Comparison of ENCODE assay signal across 8 cellular contexts in the genomic region with DNA sequence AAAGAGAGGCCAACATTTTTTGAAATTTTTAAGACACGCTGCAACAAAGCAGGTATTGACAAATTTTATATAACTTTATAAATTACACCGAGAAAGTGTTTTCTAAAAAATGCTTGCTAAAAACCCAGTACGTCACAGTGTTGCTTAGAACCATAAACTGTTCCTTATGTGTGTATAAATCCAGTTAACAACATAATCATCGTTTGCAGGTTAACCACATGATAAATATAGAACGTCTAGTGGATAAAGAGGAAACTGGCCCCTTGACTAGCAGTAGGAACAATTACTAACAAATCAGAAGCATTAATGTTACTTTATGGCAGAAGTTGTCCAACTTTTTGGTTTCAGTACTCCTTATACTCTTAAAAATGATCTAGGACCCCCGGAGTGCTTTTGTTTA. TPM values are rescaled to one million over a fixed set of nuclear protein-coding genes. Genes with fewer than 3 reads are reported as not detected.
DNase-seq lines count a peak whose midpoint lies in the region; ATAC-seq and TF ChIP-seq lines count a peak whose summit lies in the region.

No MANE protein-coding gene starts in this region.

- in situ Hi-C loops in GM13977 (cut with MboI; ENCODE audit: low pct_unique_long_range_greater_than_20kb, low sequenced_read_pairs, unreplicated experiment): loop anchor here (10.0 to 25.0 kb wide), 2 partner anchors 292 to 404 kb away; no protein-coding TSS in a partner anchor

- H3K27me3 ChIP-seq in heart left ventricle: no peaks in the 10 kb centered on the region
- no peaks in the 10 kb centered on the region for H3K27me3 ChIP-seq in iPS-18a (ENCODE audit: control insufficient read depth, insufficient read depth, low read length)
- no peaks in the 10 kb centered on the region for H3K27me3 ChIP-seq in upper lobe of right lung

- no peak for TF ChIP-seq POLR2A in heart left ventricle (IDR thresholded peaks at IDR 0.05)

- no peak for TF ChIP-seq CTCF in heart left ventricle (IDR thresholded peaks at IDR 0.05)
- TF ChIP-seq CTCF in WI38 (IDR thresholded peaks at IDR 0.05; ENCODE audit: low read depth, low read length): no peak
- no peak for TF ChIP-seq CTCF in upper lobe of right lung (IDR thresholded peaks at IDR 0.05)
- no peak for TF ChIP-seq CTCF in GM13977 (IDR thresholded peaks at IDR 0.05; ENCODE audit: extremely low read depth, insufficient read depth, missing control alignments)

- H3K4me1 ChIP-seq in heart left ventricle (peaks cover 0 to 29% (median 5%) of the 10 kb centered on the region in 12 donors), iPS-18a (ENCODE audit: control insufficient read depth, low read depth, low read length) (peaks cover 3% of the 10 kb centered on the region), upper lobe of right lung (peaks cover 9% of the 10 kb centered on the region)

- no peaks in the 10 kb centered on the region for H3K36me3 ChIP-seq in heart left ventricle
- peaks cover 31% of the 10 kb centered on the region for H3K36me3 ChIP-seq in iPS-18a (ENCODE audit: control insufficient read depth, low read depth, low read length)
- no peaks in the 10 kb centered on the region for H3K36me3 ChIP-seq in upper lobe of right lung

- H3K9me3 ChIP-seq in heart left ventricle: no peaks in the 10 kb centered on the region
- H3K9me3 ChIP-seq in iPS-18a (ENCODE audit: control insufficient read depth, low read depth, low read length): no peaks in the 10 kb centered on the region
- H3K9me3 ChIP-seq in upper lobe of right lung: no peaks in the 10 kb centered on the region

- H3K9ac ChIP-seq in iPS-18a (ENCODE audit: low read length): peak overlapping the region; percentile 84

- H3K4me3 ChIP-seq in heart left ventricle (peak overlapping the region in 9 of 12 donors; percentile 66 to 91 (median 81)), WI38 (ENCODE audit: low read depth, low read length) (peak overlapping the region; percentile 84), iPS-18a (ENCODE audit: low read length) (peak overlapping the region; percentile 79), upper lobe of right lung (peak overlapping the region; percentile 88)

- DNase-seq in heart left ventricle (no peak), cardiac septum (ENCODE audit: low spot score) (no peak), upper lobe of right lung (no peak), GM13977 (ENCODE audit: low spot score) (no peak), cerebellar nuclear complex (lab: John Stamatoyannopoulos, UW) (no peak)

- WGBS in heart left ventricle, 4 donors: 71 to 74% (median 73%) methylated on average over 6 of the region's 6 CpGs

- ATAC-seq in heart left ventricle: no peak
- ATAC-seq in upper lobe of right lung: no peak
- no peak for ATAC-seq in GM21576 (IDR thresholded peaks at IDR 0.05; ENCODE audit: unreplicated experiment)

- intact Hi-C loops in heart left ventricle (cut with DNase I): loop anchor here in 4 of 10 donors (5.0 to 10.0 kb wide), 4 partner anchors 221 to 492 kb away; partner anchors contain the start of gene N4BP2L2 (in 1 of the 4)
- intact Hi-C loops in cardiac septum (cut with DNase I): no loop called here
- intact Hi-C loops in upper lobe of right lung (cut with DNase I): no loop called here

- H3K27ac ChIP-seq in heart left ventricle: peak overlapping the region in 4 of 12 donors; percentile 90 to 99 (median 96)
- no peak overlapping the region for H3K27ac ChIP-seq in iPS-18a (ENCODE audit: low read length)
- peak overlapping the region; percentile 99 for H3K27ac ChIP-seq in upper lobe of right lung

RNA-seq across cellular contexts. Expression of gene BRCA2, which starts 1.2 kb away (rescaled TPM):
- total RNA-seq in heart left ventricle (1 to 10 TPM in 2 of 9 donors, under 1 TPM in 7; 0.13 to 5.2 (median 0.42) TPM), cardiac septum (1.3 TPM), upper lobe of right lung (3.6 TPM)
- under 1 TPM; 0.04 to 0.12 TPM for polyA plus RNA-seq in heart left ventricle

RNA-seq across cellular contexts. Expression of gene ZAR1L, which starts 1.3 kb away (rescaled TPM):
- total RNA-seq in heart left ventricle (not detected), cardiac septum (not detected), upper lobe of right lung (not detected)
- not detected for polyA plus RNA-seq in heart left ventricle
